ENCODE assay signal across 9 cellular contexts in genomic region chr14:51248041-51248987, GRCh38. TPM values are rescaled to one million over a fixed set of nuclear protein-coding genes. Genes with fewer than 3 reads are reported as not detected.
DNase-seq lines count a peak whose midpoint lies in the region; ATAC-seq and TF ChIP-seq lines count a peak whose summit lies in the region.
"Had no signal": no experiment of that assay in that cellular context is flagged by ENCODE, and none has a peak within 500 bp of the region (broad histone marks: within the 10 kb centered on the region; RNA-seq: fewer than 3 reads in every experiment).

No MANE protein-coding gene starts in this region.

- H3K4me3 ChIP-seq in esophagus squamous epithelium: no peak overlapping the region
- H3K4me3 ChIP-seq: suprapubic skin had no signal

- peaks cover 0 to 23% (median 0%) of the 10 kb centered on the region in 3 donors for H3K4me1 ChIP-seq in esophagus squamous epithelium

- H3K9me3 Mint-ChIP-seq in memory B cell (no peaks in the 10 kb centered on the region), natural killer cell (no peaks in the 10 kb centered on the region)

- DNase-seq in memory B cell (ENCODE audit: low spot score in 2 of 2): no peak
- no peak for DNase-seq in natural killer cell
- no peak for DNase-seq in OCI-M1 (lab: John Stamatoyannopoulos, UW)
- no peak for DNase-seq in stimulated activated CD4-positive, alpha-beta T cell treated with anti-CD3 and anti-CD28 coated beads, Interleukin-1b, Interleukin-23, amount 100 ng/mL, for 48 hours
- no peak for DNase-seq in esophagus squamous epithelium (lab: John Stamatoyannopoulos, UW)

- H3K9me3 ChIP-seq in esophagus squamous epithelium: no peaks in the 10 kb centered on the region
- H3K9me3 ChIP-seq: suprapubic skin had no signal

- H3K4me3 Mint-ChIP-seq in memory B cell: no peak overlapping the region
- no peak overlapping the region for H3K4me3 Mint-ChIP-seq in natural killer cell

- peaks cover 0 to 82% (median 0%) of the 10 kb centered on the region in 3 donors for H3K36me3 ChIP-seq in esophagus squamous epithelium

- TF ChIP-seq CTCF in natural killer cell (IDR thresholded peaks at IDR 0.05): no peak
- no peak for TF ChIP-seq CTCF in esophagus squamous epithelium (IDR thresholded peaks at IDR 0.05)

- peaks cover 24% of the 10 kb centered on the region for H3K4me1 Mint-ChIP-seq in memory B cell
- peaks cover 20 to 29% of the 10 kb centered on the region in 2 donors for H3K4me1 Mint-ChIP-seq in natural killer cell

- ATAC-seq in GM18861 (IDR thresholded peaks at IDR 0.05; ENCODE audit: unreplicated experiment): peak; percentile 51
- peak; percentile 92 for ATAC-seq in GM21576 (IDR thresholded peaks at IDR 0.05; ENCODE audit: unreplicated experiment)
- ATAC-seq in HG03432 (IDR thresholded peaks at IDR 0.05; ENCODE audit: unreplicated experiment): peak; percentile 86
- ATAC-seq in memory B cell (ENCODE audit: low read depth): peak; percentile 62
- no peak for ATAC-seq in natural killer cell

- H3K27me3 Mint-ChIP-seq in memory B cell (no peaks in the 10 kb centered on the region), natural killer cell (ENCODE audit: low read depth in 2 of 2) (no peaks in the 10 kb centered on the region)

- intact Hi-C loops in natural killer cell (cut with micrococcal nuclease) (no loop called here), esophagus squamous epithelium (cut with DNase I) (no loop called here)

- H3K27me3 ChIP-seq in esophagus squamous epithelium: no peaks in the 10 kb centered on the region
- H3K27me3 ChIP-seq: suprapubic skin had no signal

- H3K27ac Mint-ChIP-seq in memory B cell: peak overlapping the region; percentile 45
- H3K27ac Mint-ChIP-seq in natural killer cell: peak overlapping the region in 1 of 2 donors; percentile 31

- no peak for TF ChIP-seq POLR2A in esophagus squamous epithelium (IDR thresholded peaks at IDR 0.05)

- WGBS in esophagus squamous epithelium, 2 donors: 85 to 88% methylated on average over 4 of the region's 4 CpGs

- no peak overlapping the region for H3K27ac ChIP-seq in esophagus squamous epithelium
- H3K27ac ChIP-seq: suprapubic skin had no signal

- H3K36me3 Mint-ChIP-seq in memory B cell (peaks cover 40% of the 10 kb centered on the region), natural killer cell (no peaks in the 10 kb centered on the region)

RNA-seq across cellular contexts. Expression of gene TMX1, which starts 8.3 kb away (rescaled TPM):
- total RNA-seq in natural killer cell: 10 to 100 TPM; 17.4 to 27.4 (median 25.8) TPM
- 10 to 100 TPM; 24.0 to 48.8 (median 36.2) TPM for total RNA-seq in esophagus squamous epithelium

Comparison
In these comparisons a context has a peak if more than half of its experiments do, and no peak if none do; other contexts are left out.
1. ATAC-seq: peak in GM18861 (single experiment), GM21576 (single experiment), HG03432 (single experiment) and memory B cell (single experiment); none in natural killer cell (0 of 3).